In genomic region chr5:67211926-67212325, GRCh38 we compare ENCODE assay signal across 12 cellular contexts. TPM values are rescaled to one million over a fixed set of nuclear protein-coding genes. Genes with fewer than 3 reads are reported as not detected.
DNase-seq lines count a peak whose midpoint lies in the region; ATAC-seq and TF ChIP-seq lines count a peak whose summit lies in the region.
"Had no signal": no experiment of that assay in that cellular context is flagged by ENCODE, and none has a peak within 500 bp of the region (broad histone marks: within the 10 kb centered on the region; RNA-seq: fewer than 3 reads in every experiment).

No MANE protein-coding gene starts in this region.

- intact Hi-C loops in activated CD4-positive, alpha-beta T cell treated with anti-CD3 and anti-CD28 coated beads for 36 hours (cut with DNase I, micrococcal nuclease), result no loop called here

- H3K36me3 Mint-ChIP-seq in activated CD4-positive, alpha-beta T cell treated with anti-CD3 and anti-CD28 coated beads for 36 hours (ENCODE audit: low read depth), result no peaks in the 10 kb centered on the region
- H3K36me3 Mint-ChIP-seq in T-cell, result no peaks in the 10 kb centered on the region

- no peak for TF ChIP-seq CTCF in fibroblast of pulmonary artery (IDR thresholded peaks at IDR 0.05; ENCODE audit: low read length, missing control alignments)

- POLR2A ChIA-PET in activated CD4-positive, alpha-beta T cell treated with anti-CD3 and anti-CD28 coated beads for 36 hours (lab: Charles Lee), result no interaction called here
- POLR2A ChIA-PET in T-cell (lab: Charles Lee), result no interaction called here

- no peak for DNase-seq in activated CD4-positive, alpha-beta T cell treated with anti-CD3 and anti-CD28 coated beads for 36 hours
- DNase-seq in activated CD4-positive, alpha-beta T cell treated with anti-CD3 and anti-CD28 coated beads for 4 hours, result no peak
- no peak for DNase-seq in T-cell
- DNase-seq in fibroblast of pulmonary artery (ENCODE audit: low read depth), result peak; percentile 77
- peak; percentile 38 for DNase-seq in stromal cell of bone marrow (ENCODE audit: low read depth)
- DNase-seq in UCSD-AML1 (lab: John Stamatoyannopoulos, UW; ENCODE audit: unreplicated experiment), result no peak
- DNase-seq in cerebellar cortex (ENCODE audit: low spot score), result no peak
- DNase-seq: activated T-cell treated with anti-CD3 and anti-CD28 coated beads, Interleukin-2, amount 50 U/mL, for 1 hour; nephron progenitor cell; upper lobe of left lung had no signal

- no peaks in the 10 kb centered on the region for H3K27me3 Mint-ChIP-seq in activated CD4-positive, alpha-beta T cell treated with anti-CD3 and anti-CD28 coated beads for 36 hours
- H3K27me3 Mint-ChIP-seq in T-cell, result no peaks in the 10 kb centered on the region

- no peak overlapping the region for H3K4me3 Mint-ChIP-seq in activated CD4-positive, alpha-beta T cell treated with anti-CD3 and anti-CD28 coated beads for 36 hours
- no peak overlapping the region for H3K4me3 Mint-ChIP-seq in T-cell
- H3K4me3 Mint-ChIP-seq: nephron progenitor cell had no signal

- H3K4me3 ChIP-seq in fibroblast of pulmonary artery (replicated peaks; ENCODE audit: low read depth, low read length), result no peak overlapping the region
- H3K4me3 ChIP-seq: upper lobe of left lung had no signal

- peaks cover 55% of the 10 kb centered on the region for H3K4me1 Mint-ChIP-seq in activated CD4-positive, alpha-beta T cell treated with anti-CD3 and anti-CD28 coated beads for 36 hours
- peaks cover 58 to 66% (median 62%) of the 10 kb centered on the region in 3 donors for H3K4me1 Mint-ChIP-seq in T-cell

- no peak for ATAC-seq in activated CD4-positive, alpha-beta T cell treated with anti-CD3 and anti-CD28 coated beads for 36 hours
- ATAC-seq in T-cell (replicated peaks in 1 of 4) (no peak), GM19452 (IDR thresholded peaks at IDR 0.05; ENCODE audit: unreplicated experiment) (no peak)

- CTCF ChIA-PET in activated CD4-positive, alpha-beta T cell treated with anti-CD3 and anti-CD28 coated beads for 36 hours (lab: Charles Lee), result interaction anchor here (1.8 to 14.2 kb wide), 2 partner anchors 35 to 50 kb away, joined by 4 to 276 read pairs; no protein-coding TSS in a partner anchor
- CTCF ChIA-PET in T-cell (lab: Charles Lee), result interaction anchor here in 1 of 2 donors (6.7 kb wide), 1 partner anchor 44 kb away, joined by 35 read pairs; no protein-coding TSS in a partner anchor

- H3K9me3 Mint-ChIP-seq in activated CD4-positive, alpha-beta T cell treated with anti-CD3 and anti-CD28 coated beads for 36 hours (ENCODE audit: low read depth), result no peaks in the 10 kb centered on the region
- H3K9me3 Mint-ChIP-seq in T-cell, result no peaks in the 10 kb centered on the region

- peak overlapping the region; percentile 2 for H3K27ac Mint-ChIP-seq in activated CD4-positive, alpha-beta T cell treated with anti-CD3 and anti-CD28 coated beads for 36 hours
- H3K27ac Mint-ChIP-seq in T-cell, result peak overlapping the region; percentile 66 to 73
- H3K27ac Mint-ChIP-seq: nephron progenitor cell had no signal

RNA-seq across cellular contexts. Expression of gene CD180, which starts 15.3 kb away (rescaled TPM):
- total RNA-seq in activated CD4-positive, alpha-beta T cell treated with anti-CD3 and anti-CD28 coated beads for 36 hours, result under 1 TPM in 1 of 2 experiments, not detected in 1; 0.12 TPM
- total RNA-seq in T-cell, result 1 to 10 TPM in 2 of 5 donors, under 1 TPM in 3; 0.16 to 1.3 (median 0.73) TPM
- total RNA-seq: NCI-H460 had no signal

Comparison
In these comparisons a context has a peak if more than half of its experiments do, and no peak if none do; other contexts are left out.
1. DNase-seq: peak in fibroblast of pulmonary artery (single experiment) and stromal cell of bone marrow (single experiment); none in activated CD4-positive, alpha-beta T cell treated with anti-CD3 and anti-CD28 coated beads for 36 hours (single experiment), activated CD4-positive, alpha-beta T cell treated with anti-CD3 and anti-CD28 coated beads for 4 hours (0 of 2), T-cell (0 of 34), UCSD-AML1 (single experiment) and cerebellar cortex (single experiment).